Comparison of ENCODE assay signal across 10 cellular contexts in the genomic region with DNA sequence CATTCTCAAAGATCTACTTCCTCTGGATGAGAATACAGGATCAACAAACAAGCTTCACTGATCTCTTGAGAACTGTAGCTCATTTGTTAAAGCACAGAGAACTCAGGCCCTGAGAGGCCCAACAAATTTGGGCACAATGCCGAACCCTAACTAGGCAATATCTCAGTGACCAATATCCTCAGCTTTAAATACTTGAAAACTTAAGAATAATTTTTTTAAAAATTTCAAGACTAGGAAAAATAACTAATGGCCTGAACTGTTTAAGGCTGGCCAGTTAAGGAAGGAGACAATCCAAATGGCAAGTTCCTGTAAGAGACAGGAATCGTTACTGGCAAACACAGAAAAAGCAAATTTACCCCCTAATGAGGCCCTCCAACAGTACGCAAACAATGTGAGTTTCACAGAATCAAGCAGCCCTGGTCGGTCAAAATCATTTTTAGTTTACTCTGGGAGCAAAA. TPM values are rescaled to one million over a fixed set of nuclear protein-coding genes. Genes with fewer than 3 reads are reported as not detected.
DNase-seq lines count a peak whose midpoint lies in the region; ATAC-seq, FAIRE-seq and TF ChIP-seq lines count a peak whose summit lies in the region.
"Had no signal": no experiment of that assay in that cellular context is flagged by ENCODE, and none has a peak within 500 bp of the region (broad histone marks: within the 10 kb centered on the region; RNA-seq: fewer than 3 reads in every experiment).

No MANE protein-coding gene starts in this region.

- FAIRE-seq in GM19239 (lab: Jason Lieb, UNC) (peak; percentile 59), astrocyte (lab: Jason Lieb, UNC) (no peak)

- intact Hi-C loops in activated T-helper 1 cell treated with anti-CD3 and anti-CD28 coated beads, Interleukin-12 subunit alpha, Interleukin-12 subunit beta, Interleukin-2, Interleukin-4 antibody, amounts not matched to agents 30 ng/mL and 10 ng/mL and 1 ng/mL, durations not matched to agents 14 hours and 24 hours and 36 hours (cut with micrococcal nuclease): no loop called here

- H3K27ac ChIP-seq in astrocyte (ENCODE audit: low read depth, low read length) (peak overlapping the region; percentile 60), right atrium auricular region (peak overlapping the region; percentile 65 to 81)

- ATAC-seq in GM21576 (IDR thresholded peaks at IDR 0.05; ENCODE audit: unreplicated experiment): no peak

- no peaks in the 10 kb centered on the region for H3K36me3 ChIP-seq in astrocyte (ENCODE audit: insufficient read depth, low read length)
- peaks cover 2% of the 10 kb centered on the region for H3K36me3 ChIP-seq in right atrium auricular region

- H3K4me1 Mint-ChIP-seq in astrocyte (ENCODE audit: low read depth, unreplicated experiment): peaks cover 30% of the 10 kb centered on the region
- peaks cover 10% of the 10 kb centered on the region for H3K4me1 Mint-ChIP-seq in activated T-helper 1 cell treated with anti-CD3 and anti-CD28 coated beads, Interleukin-12 subunit alpha, Interleukin-12 subunit beta, Interleukin-2, Interleukin-4 antibody, amounts not matched to agents 30 ng/mL and 10 ng/mL and 1 ng/mL, durations not matched to agents 14 hours and 24 hours and 36 hours (ENCODE audit: low read depth)

- H3K36me3 Mint-ChIP-seq in astrocyte (ENCODE audit: low read depth, unreplicated experiment): peaks cover 5% of the 10 kb centered on the region
- peaks cover 13% of the 10 kb centered on the region for H3K36me3 Mint-ChIP-seq in activated T-helper 1 cell treated with anti-CD3 and anti-CD28 coated beads, Interleukin-12 subunit alpha, Interleukin-12 subunit beta, Interleukin-2, Interleukin-4 antibody, amounts not matched to agents 30 ng/mL and 10 ng/mL and 1 ng/mL, durations not matched to agents 14 hours and 24 hours and 36 hours (ENCODE audit: low read depth)

- H3K9ac ChIP-seq in astrocyte (ENCODE audit: low read length): peak overlapping the region; percentile 52

- no peaks in the 10 kb centered on the region for H3K9me3 ChIP-seq in astrocyte (ENCODE audit: insufficient read depth, low read depth, low read length)
- H3K9me3 ChIP-seq in right atrium auricular region: no peaks in the 10 kb centered on the region

- H3K4me3 ChIP-seq in astrocyte (ENCODE audit: insufficient read depth, low read depth, low read length) (no peak overlapping the region), right atrium auricular region (peak overlapping the region in 1 of 2 donors; percentile 20)

- H2AFZ ChIP-seq in astrocyte (ENCODE audit: low read depth, low read length): no peak overlapping the region

- H3K4me1 ChIP-seq in astrocyte (ENCODE audit: insufficient read depth, low read length) (peaks cover 23% of the 10 kb centered on the region), right atrium auricular region (peaks cover 3 to 37% of the 10 kb centered on the region in 2 donors)

- TF ChIP-seq CTCF in astrocyte (IDR thresholded peaks at IDR 0.05; ENCODE audit: insufficient read depth, low read depth, low read length) (no peak), right atrium auricular region (IDR thresholded peaks at IDR 0.05) (no peak)

- no peak for DNase-seq in GM19239 (ENCODE audit: insufficient read length, low spot score)
- DNase-seq in astrocyte (ENCODE audit: low read depth): no peak
- DNase-seq in right atrium auricular region (ENCODE audit: low spot score): no peak
- peak; percentile 68 for DNase-seq in retina
- no peak for DNase-seq in activated T-cell treated with anti-CD3 and anti-CD28 coated beads, Interleukin-2, amount 50 U/mL, for 48 hours
- no peak for DNase-seq in activated T-helper 1 cell treated with anti-CD3 and anti-CD28 coated beads, Interleukin-12 subunit alpha, Interleukin-12 subunit beta, Interleukin-2, Interleukin-4 antibody, amounts not matched to agents 30 ng/mL and 10 ng/mL and 1 ng/mL, durations not matched to agents 14 hours and 24 hours and 36 hours (ENCODE audit: low spot score)
- no peak for DNase-seq in activated gamma-delta T cell (lab: John Stamatoyannopoulos, UW)
- DNase-seq: central memory CD4-positive, alpha-beta T cell; stimulated activated CD4-positive, alpha-beta T cell treated with anti-CD3 and anti-CD28 coated beads, Interleukin-4, amount 100 ng/mL, for 1 hour had no signal

- no peaks in the 10 kb centered on the region for H3K9me3 Mint-ChIP-seq in astrocyte (ENCODE audit: unreplicated experiment)
- no peaks in the 10 kb centered on the region for H3K9me3 Mint-ChIP-seq in activated T-helper 1 cell treated with anti-CD3 and anti-CD28 coated beads, Interleukin-12 subunit alpha, Interleukin-12 subunit beta, Interleukin-2, Interleukin-4 antibody, amounts not matched to agents 30 ng/mL and 10 ng/mL and 1 ng/mL, durations not matched to agents 14 hours and 24 hours and 36 hours

- H3K27me3 ChIP-seq in astrocyte (ENCODE audit: insufficient read depth, low read length): no peaks in the 10 kb centered on the region
- no peaks in the 10 kb centered on the region for H3K27me3 ChIP-seq in right atrium auricular region

- H3K27me3 Mint-ChIP-seq in astrocyte (ENCODE audit: low read depth, unreplicated experiment): no peaks in the 10 kb centered on the region
- no peaks in the 10 kb centered on the region for H3K27me3 Mint-ChIP-seq in activated T-helper 1 cell treated with anti-CD3 and anti-CD28 coated beads, Interleukin-12 subunit alpha, Interleukin-12 subunit beta, Interleukin-2, Interleukin-4 antibody, amounts not matched to agents 30 ng/mL and 10 ng/mL and 1 ng/mL, durations not matched to agents 14 hours and 24 hours and 36 hours (ENCODE audit: insufficient read depth)

- H3K4me2 ChIP-seq in astrocyte (ENCODE audit: low read length): peak overlapping the region; percentile 64

- H3K79me2 ChIP-seq in astrocyte (ENCODE audit: insufficient read depth, low read length): peaks cover 46% of the 10 kb centered on the region

- H4K20me1 ChIP-seq in astrocyte (ENCODE audit: insufficient read depth, low read length): peaks cover 21% of the 10 kb centered on the region

- H3K4me3 Mint-ChIP-seq in astrocyte (ENCODE audit: unreplicated experiment): no peak overlapping the region
- H3K4me3 Mint-ChIP-seq in activated T-helper 1 cell treated with anti-CD3 and anti-CD28 coated beads, Interleukin-12 subunit alpha, Interleukin-12 subunit beta, Interleukin-2, Interleukin-4 antibody, amounts not matched to agents 30 ng/mL and 10 ng/mL and 1 ng/mL, durations not matched to agents 14 hours and 24 hours and 36 hours: no peak overlapping the region

- peak overlapping the region; percentile 79 for H3K27ac Mint-ChIP-seq in astrocyte (ENCODE audit: unreplicated experiment)
- H3K27ac Mint-ChIP-seq in activated T-helper 1 cell treated with anti-CD3 and anti-CD28 coated beads, Interleukin-12 subunit alpha, Interleukin-12 subunit beta, Interleukin-2, Interleukin-4 antibody, amounts not matched to agents 30 ng/mL and 10 ng/mL and 1 ng/mL, durations not matched to agents 14 hours and 24 hours and 36 hours: no peak overlapping the region

RNA-seq across cellular contexts. Expression of a gene that starts 39.7 kb away (rescaled TPM):
- 89.4 and 113 TPM in 2 replicates for total RNA-seq in astrocyte
- 10 to 100 TPM; 28.5 to 32.7 TPM for total RNA-seq in right atrium auricular region
- total RNA-seq in activated T-helper 1 cell treated with anti-CD3 and anti-CD28 coated beads, Interleukin-12 subunit alpha, Interleukin-12 subunit beta, Interleukin-2, Interleukin-4 antibody, amounts not matched to agents 30 ng/mL and 10 ng/mL and 1 ng/mL, durations not matched to agents 14 hours and 24 hours and 36 hours: 52.0 and 56.5 TPM in 2 replicates
